In the genomic region with DNA sequence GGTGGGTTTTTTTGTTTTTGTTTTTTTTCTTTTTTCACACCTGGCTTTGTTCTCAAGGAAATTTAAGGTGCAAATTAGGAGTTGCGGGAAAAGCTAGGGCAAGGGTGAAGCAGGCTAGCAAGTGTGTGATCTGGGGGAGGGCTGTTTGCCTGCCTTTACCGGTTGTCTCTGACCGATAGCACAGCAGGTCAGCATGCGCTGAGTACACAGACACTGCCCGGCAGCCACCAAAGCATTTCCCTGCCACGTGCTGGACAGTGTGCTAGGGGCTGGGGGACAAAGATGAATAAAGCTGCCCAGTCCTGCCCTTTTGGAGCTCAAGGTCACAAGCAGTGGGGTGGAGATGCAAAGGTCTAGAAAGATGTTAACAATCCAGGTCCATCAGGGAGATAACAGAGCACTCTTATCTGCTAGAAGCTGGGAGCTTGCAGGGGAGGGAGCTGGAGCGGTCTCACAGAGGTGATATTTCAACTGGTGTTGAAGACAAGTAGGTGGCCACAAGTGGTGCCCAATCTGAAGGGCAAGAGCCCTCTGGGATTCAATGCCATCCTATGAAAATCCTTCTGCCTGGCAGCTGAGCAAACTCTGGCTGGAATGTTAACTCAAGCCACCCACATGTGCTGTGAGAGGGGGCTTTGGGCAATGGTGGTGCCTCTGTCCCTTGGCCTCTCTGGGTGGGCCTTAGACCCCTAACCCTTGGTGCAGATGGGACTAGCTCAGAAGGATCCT, we compare ENCODE assay signal across 15 cellular contexts. TPM values are rescaled to one million over a fixed set of nuclear protein-coding genes. Genes with fewer than 3 reads are reported as not detected.
DNase-seq lines count a peak whose midpoint lies in the region; ATAC-seq and TF ChIP-seq lines count a peak whose summit lies in the region.
"Had no signal": no experiment of that assay in that cellular context is flagged by ENCODE, and none has a peak within 500 bp of the region (broad histone marks: within the 10 kb centered on the region; RNA-seq: fewer than 3 reads in every experiment).

No MANE protein-coding gene starts in this region.

- DNase-seq in NCI-H146 treated with DMSO at 0.1 percent for 48 hours (lab: John Stamatoyannopoulos, UW; ENCODE audit: unreplicated experiment) (peak; percentile 53), colonic mucosa (peak; percentile 67), lower lobe of right lung (no peak), substantia nigra (lab: John Stamatoyannopoulos, UW) (no peak), activated T-cell treated with anti-CD3 and anti-CD28 coated beads for 4 hours (no peak)
- DNase-seq: GF-D8; NCI-H1105; NCI-H524 treated with DMSO at 0.1 percent for 48 hours; stimulated activated CD4-positive, alpha-beta T cell treated with anti-CD3 and anti-CD28 coated beads, Interleukin-1b, Interleukin-23, amount 100 ng/mL, for 48 hours had no signal

- no peak overlapping the region for H3K4me3 ChIP-seq in colonic mucosa
- no peak overlapping the region for H3K4me3 ChIP-seq in lower lobe of right lung

- H3K9ac ChIP-seq in colonic mucosa (ENCODE audit: low read depth in 2 of 2, low read length in 2 of 2) = peak overlapping the region in 1 of 2 donors; percentile 69
- H3K9ac ChIP-seq: parathyroid adenoma had no signal

- no peak for ATAC-seq in lower lobe of right lung
- ATAC-seq in HG02938 (IDR thresholded peaks at IDR 0.05; ENCODE audit: unreplicated experiment) = no peak
- ATAC-seq in GM21529 (IDR thresholded peaks at IDR 0.05; ENCODE audit: unreplicated experiment) = no peak
- no peak for ATAC-seq in GM18861 (IDR thresholded peaks at IDR 0.05; ENCODE audit: unreplicated experiment)

- TF ChIP-seq CTCF in colonic mucosa (IDR thresholded peaks at IDR 0.05) (no peak), lower lobe of right lung (IDR thresholded peaks at IDR 0.05) (no peak)

- no peaks in the 10 kb centered on the region for H3K36me3 ChIP-seq in colonic mucosa
- no peaks in the 10 kb centered on the region for H3K36me3 ChIP-seq in lower lobe of right lung

- H3K27me3 ChIP-seq in colonic mucosa (no peaks in the 10 kb centered on the region), lower lobe of right lung (ENCODE audit: low read depth) (peaks cover 11% of the 10 kb centered on the region)

- intact Hi-C loops in colonic mucosa (cut with DNase I) = loop anchor here (10.0 kb wide), 1 partner anchor 237 kb away; no protein-coding TSS in a partner anchor
- intact Hi-C loops in lower lobe of right lung (cut with DNase I) = no loop called here

- H3K4me1 ChIP-seq in colonic mucosa = peaks cover 18% of the 10 kb centered on the region
- peaks cover 10% of the 10 kb centered on the region for H3K4me1 ChIP-seq in lower lobe of right lung

- H3K9me3 ChIP-seq in colonic mucosa = no peaks in the 10 kb centered on the region
- no peaks in the 10 kb centered on the region for H3K9me3 ChIP-seq in lower lobe of right lung

- peak overlapping the region; percentile 28 for H3K27ac ChIP-seq in colonic mucosa
- peak overlapping the region; percentile 11 for H3K27ac ChIP-seq in lower lobe of right lung
- peak overlapping the region; percentile 72 for H3K27ac ChIP-seq in substantia nigra (ENCODE audit: low read depth, low read length, poor library complexity, severe bottlenecking)
- H3K27ac ChIP-seq: C4-2B, parathyroid adenoma had no signal

RNA-seq across cellular contexts. Expression of a gene that starts 24.5 kb away (rescaled TPM):
- 1 to 10 TPM in 1 of 2 donors, under 1 TPM in 1; 0.48 to 1.0 TPM for total RNA-seq in colonic mucosa
- 0.09 TPM for total RNA-seq in lower lobe of right lung

RNA-seq across cellular contexts. Expression of a gene that starts 30.3 kb away (rescaled TPM):
- not detected for total RNA-seq in colonic mucosa
- total RNA-seq in lower lobe of right lung = not detected
- total RNA-seq: kidney epithelial cell had no signal

RNA-seq across cellular contexts. Expression of a gene that starts 38.5 kb away (rescaled TPM):
- 10 to 100 TPM; 76.8 to 99.4 TPM for total RNA-seq in colonic mucosa
- 24.0 TPM for total RNA-seq in lower lobe of right lung

RNA-seq across cellular contexts. Expression of a gene that starts 40.8 kb away (rescaled TPM):
- total RNA-seq in colonic mucosa = 1 to 10 TPM in 1 of 2 donors, under 1 TPM in 1; 0.69 to 1.8 TPM
- total RNA-seq in lower lobe of right lung = 0.95 TPM

Comparison
In these comparisons a context has a peak if more than half of its experiments do, and no peak if none do; other contexts are left out.
1. DNase-seq: peak in NCI-H146 treated with DMSO at 0.1 percent for 48 hours (single experiment) and colonic mucosa (single experiment); none in lower lobe of right lung (single experiment), substantia nigra (0 of 49) and activated T-cell treated with anti-CD3 and anti-CD28 coated beads for 4 hours (single experiment).
2. H3K27ac ChIP-seq: peak in every context shown above with its lines; median percentile 72 in substantia nigra; 28 in colonic mucosa; 11 in lower lobe of right lung.